18 cellular contexts compared by ENCODE assay signal in the genomic region with DNA sequence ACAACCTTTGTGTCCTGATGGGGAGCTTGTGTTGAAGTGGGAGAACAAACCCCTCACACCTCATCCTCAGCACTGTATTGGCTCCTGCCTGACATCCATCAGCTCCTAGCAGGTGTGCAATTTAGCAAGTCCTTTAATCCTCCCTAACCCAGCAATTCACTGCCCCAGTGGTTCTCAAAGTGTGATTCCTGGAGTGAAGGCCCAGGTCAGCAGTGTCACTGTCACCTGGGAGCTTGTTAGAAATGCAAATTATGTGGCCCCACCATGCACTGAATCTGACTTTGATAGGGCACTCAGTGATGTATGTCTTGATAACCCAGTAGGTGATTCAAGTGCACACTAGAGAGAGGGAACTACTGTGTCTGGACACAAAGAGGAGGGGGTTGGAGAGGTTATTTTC.
DNase-seq lines count a peak whose midpoint lies in the region; ATAC-seq, FAIRE-seq and TF ChIP-seq lines count a peak whose summit lies in the region.
"Had no signal": no experiment of that assay in that cellular context is flagged by ENCODE, and none has a peak within 500 bp of the region (broad histone marks: within the 10 kb centered on the region; RNA-seq: fewer than 3 reads in every experiment).

No MANE protein-coding gene starts in this region.

- H3F3A ChIP-seq in GM23338 (replicated peaks; ENCODE audit: low read depth) = no peaks in the 10 kb centered on the region

- FAIRE-seq in endothelial cell of umbilical vein (lab: Jason Lieb, UNC) = no peak

- no peak overlapping the region for H3K4me3 Mint-ChIP-seq in GM23338
- H3K4me3 Mint-ChIP-seq: activated CD4-positive, alpha-beta memory T cell treated with anti-CD3 and anti-CD28 coated beads, Interleukin-2, amount 10 ng/mL, durations not matched to agents 7 days and 5 days had no signal

- no peaks in the 10 kb centered on the region for H3K9me2 ChIP-seq in GM23338 (ENCODE audit: insufficient read depth)

- H3K4me1 ChIP-seq in GM23338 (ENCODE audit: insufficient read depth) (peaks cover 31% of the 10 kb centered on the region), endothelial cell of umbilical vein (ENCODE audit: control insufficient read depth, extremely low read depth, insufficient read depth, low read length) (peaks cover 29% of the 10 kb centered on the region), skeletal muscle satellite cell (ENCODE audit: control insufficient read depth, insufficient read depth, low read length) (peaks cover 31% of the 10 kb centered on the region), uterus (peaks cover 0 to 5% of the 10 kb centered on the region in 2 donors)

- peak; percentile 29 for ATAC-seq in GM23338
- ATAC-seq in HG02759 (IDR thresholded peaks at IDR 0.05; ENCODE audit: unreplicated experiment) = no peak
- ATAC-seq: HCT116 had no signal

- in situ Hi-C loops in GM13977 (cut with MboI; ENCODE audit: low pct_unique_long_range_greater_than_20kb, low sequenced_read_pairs, unreplicated experiment) = no loop called here

- no TSS peak for BruUV-seq in endothelial cell of umbilical vein (replicated peaks; lab: Mats Ljungman, UMichigan)

- no peaks in the 10 kb centered on the region for H3K9me1 ChIP-seq in endothelial cell of umbilical vein (replicated peaks; ENCODE audit: control insufficient read depth, extremely low read depth, insufficient read depth, low read length)

- H3K79me2 ChIP-seq in GM23338 (replicated peaks; ENCODE audit: insufficient read depth) (peaks cover 100% of the 10 kb centered on the region), endothelial cell of umbilical vein (ENCODE audit: control insufficient read depth, insufficient read depth, low read length) (peaks cover 22% of the 10 kb centered on the region)

- no peaks in the 10 kb centered on the region for H3K36me3 ChIP-seq in GM23338 (ENCODE audit: insufficient read depth)
- no peaks in the 10 kb centered on the region for H3K36me3 ChIP-seq in endothelial cell of umbilical vein (ENCODE audit: control insufficient read depth in 2 of 2, extremely low read depth in 1 of 2, insufficient read depth in 2 of 2, low read length in 2 of 2)
- no peaks in the 10 kb centered on the region for H3K36me3 ChIP-seq in skeletal muscle satellite cell (ENCODE audit: insufficient read depth, low read length)
- H3K36me3 ChIP-seq in uterus = no peaks in the 10 kb centered on the region
- H3K36me3 ChIP-seq: BLaER1 had no signal

- no peak overlapping the region for H2AFZ ChIP-seq in GM23338
- no peak overlapping the region for H2AFZ ChIP-seq in endothelial cell of umbilical vein (ENCODE audit: low read depth, low read length)

- H4K20me1 ChIP-seq in GM23338 (replicated peaks; ENCODE audit: insufficient read depth) (peaks cover 36% of the 10 kb centered on the region), endothelial cell of umbilical vein (replicated peaks; ENCODE audit: control insufficient read depth, extremely low read depth, insufficient read depth, low read length) (peaks cover 2% of the 10 kb centered on the region)
- H4K20me1 ChIP-seq: BLaER1 had no signal

- peaks cover 48% of the 10 kb centered on the region for H3K4me1 Mint-ChIP-seq in GM23338
- H3K4me1 Mint-ChIP-seq: activated CD4-positive, alpha-beta memory T cell treated with anti-CD3 and anti-CD28 coated beads, Interleukin-2, amount 10 ng/mL, durations not matched to agents 7 days and 5 days had no signal

- CTCF ChIA-PET in endothelial cell of umbilical vein (lab: Charles Lee) = interaction anchor here (0.7 to 1.3 kb wide), 5 partner anchors 11 to 139 kb away, joined by 3 to 4 read pairs (median 3); no protein-coding TSS in a partner anchor

- no peak overlapping the region for H3K9ac ChIP-seq in endothelial cell of umbilical vein (replicated peaks; ENCODE audit: extremely low read depth, insufficient read depth, low read length)
- peak overlapping the region; percentile 23 for H3K9ac ChIP-seq in skeletal muscle satellite cell (ENCODE audit: low read depth, low read length)
- H3K9ac ChIP-seq: BLaER1 had no signal

- peaks cover 4% of the 10 kb centered on the region; the same call in 2 of the 3 replicates for H3K36me3 Mint-ChIP-seq in GM23338 (ENCODE audit: low read depth)

- no peaks in the 10 kb centered on the region for H3K9me3 ChIP-seq in endothelial cell of umbilical vein (replicated peaks; ENCODE audit: control insufficient read depth, insufficient read depth, low read length)
- no peaks in the 10 kb centered on the region for H3K9me3 ChIP-seq in skeletal muscle satellite cell (replicated peaks; ENCODE audit: low read length)
- no peaks in the 10 kb centered on the region for H3K9me3 ChIP-seq in uterus
- H3K9me3 ChIP-seq: BLaER1 had no signal

- DNase-seq in GM23338 (ENCODE audit: low spot score) = no peak
- peak; percentile 21 for DNase-seq in NCI-H345 (lab: John Stamatoyannopoulos, UW)
- DNase-seq in endothelial cell of umbilical vein (ENCODE audit: low read depth, low spot score) = no peak
- DNase-seq in uterus = no peak
- DNase-seq in posterior cingulate gyrus = no peak
- no peak for DNase-seq in GM13977 (ENCODE audit: low spot score)
- DNase-seq: activated CD4-positive, alpha-beta memory T cell treated with anti-CD3 and anti-CD28 coated beads, Interleukin-2, amount 10 ng/mL, durations not matched to agents 7 days and 5 days; anterior cingulate cortex; dorsolateral prefrontal cortex; Karpas-422; NCI-H187; NCI-H748 treated with DMSO at 0.1 percent for 48 hours; Right ventricle myocardium superior had no signal

- H3K4me3 ChIP-seq in GM23338 (no peak overlapping the region), endothelial cell of umbilical vein (replicated peaks in 1 of 3; ENCODE audit: insufficient read depth in 1 of 3, low read depth in 1 of 3, low read length in 3 of 3) (no peak overlapping the region), skeletal muscle satellite cell (ENCODE audit: low read length) (no peak overlapping the region), uterus (no peak overlapping the region)
- H3K4me3 ChIP-seq: BLaER1 had no signal

- POLR2A ChIA-PET in endothelial cell of umbilical vein (lab: Charles Lee) = no interaction called here

- TF ChIP-seq CTCF in GM23338 (conservative IDR thresholded peaks at IDR 0.05; ENCODE audit: low read depth in 2 of 2) (no peak), endothelial cell of umbilical vein (IDR thresholded peaks at IDR 0.05; ENCODE audit: extremely low read depth in 1 of 2, insufficient read depth in 1 of 2, low read depth in 1 of 2, low read length in 2 of 2) (no peak), uterus (IDR thresholded peaks at IDR 0.05) (no peak), GM13977 (IDR thresholded peaks at IDR 0.05; ENCODE audit: extremely low read depth, insufficient read depth, missing control alignments) (no peak)

- intact Hi-C loops in endothelial cell of umbilical vein (cut with micrococcal nuclease) (no loop called here), uterus (cut with DNase I; ENCODE audit: low total_unique reads) (no loop called here), posterior cingulate gyrus (cut with DNase I) (no loop called here)

- H3K9me3 Mint-ChIP-seq in GM23338 = no peaks in the 10 kb centered on the region
- H3K9me3 Mint-ChIP-seq: activated CD4-positive, alpha-beta memory T cell treated with anti-CD3 and anti-CD28 coated beads, Interleukin-2, amount 10 ng/mL, durations not matched to agents 7 days and 5 days; activated T-helper 2 cell treated with anti-CD3 and anti-CD28 coated beads, Interferon-gamma antibody, Interleukin-2, Interleukin-4, amounts not matched to agents 10 μg/mL and 5 μg/mL and 100 μg/mL, durations not matched to agents 14 hours and 24 hours and 36 hours had no signal

- no peak overlapping the region for H3K27ac Mint-ChIP-seq in GM23338
- H3K27ac Mint-ChIP-seq: activated CD4-positive, alpha-beta memory T cell treated with anti-CD3 and anti-CD28 coated beads, Interleukin-2, amount 10 ng/mL, durations not matched to agents 7 days and 5 days; activated T-helper 2 cell treated with anti-CD3 and anti-CD28 coated beads, Interferon-gamma antibody, Interleukin-2, Interleukin-4, amounts not matched to agents 10 μg/mL and 5 μg/mL and 100 μg/mL, durations not matched to agents 14 hours and 24 hours and 36 hours had no signal

- H3K4me2 ChIP-seq in GM23338 (no peak overlapping the region), endothelial cell of umbilical vein (ENCODE audit: insufficient read depth, low read length) (no peak overlapping the region), skeletal muscle satellite cell (ENCODE audit: low read length) (peak overlapping the region; percentile 12)
- H3K4me2 ChIP-seq: BLaER1 had no signal

- dilution Hi-C loops in endothelial cell of umbilical vein (cut with MboI; ENCODE audit: extremely low pct_ligation_motif_present, low sequenced_read_pairs) = loop anchor here (10.0 kb wide), 1 partner anchor 48 kb away; no protein-coding TSS in a partner anchor

- no peak for TF ChIP-seq POLR2A in endothelial cell of umbilical vein (IDR thresholded peaks at IDR 0.05; ENCODE audit: low read depth, low read length)
- no peak for TF ChIP-seq POLR2A in uterus (IDR thresholded peaks at IDR 0.05)

- H3K27ac ChIP-seq in GM23338 (ENCODE audit: low read depth) (no peak overlapping the region), endothelial cell of umbilical vein (ENCODE audit: insufficient read depth, low read depth, low read length) (peak overlapping the region; percentile 67), uterus (peak overlapping the region in 1 of 2 donors; percentile 80)
- H3K27ac ChIP-seq: BLaER1 had no signal

- peaks cover 4% of the 10 kb centered on the region for H3K27me3 Mint-ChIP-seq in GM23338 (ENCODE audit: insufficient read depth, low read depth, poor library complexity)

- no peaks in the 10 kb centered on the region for H3K27me3 ChIP-seq in GM23338 (ENCODE audit: insufficient read depth)
- no peaks in the 10 kb centered on the region for H3K27me3 ChIP-seq in endothelial cell of umbilical vein (ENCODE audit: control insufficient read depth in 2 of 2, insufficient read depth in 2 of 2, low read length in 2 of 2)
- no peaks in the 10 kb centered on the region for H3K27me3 ChIP-seq in skeletal muscle satellite cell (ENCODE audit: control insufficient read depth, insufficient read depth, low read length)
- H3K27me3 ChIP-seq in uterus = no peaks in the 10 kb centered on the region
- H3K27me3 ChIP-seq: BLaER1, dorsolateral prefrontal cortex had no signal

TF ChIP-seq in GM23338, 12 proteins besides CTCF, POLR2A, EP300 and RAD21 (continues in another document):
- TF ChIP-seq POLR2AphosphoS5 (IDR thresholded peaks at IDR 0.05; ENCODE audit: low read depth) (no peak), NANOG (IDR thresholded peaks at IDR 0.05; ENCODE audit: borderline replicate concordance) (no peak)

TF ChIP-seq in endothelial cell of umbilical vein, 7 proteins besides CTCF, POLR2A, EP300 and RAD21 (continues in another document):
- TF ChIP-seq FOS (IDR thresholded peaks at IDR 0.05; ENCODE audit: borderline replicate concordance, insufficient read depth, low read length) (no peak), EZH2 (IDR thresholded peaks at IDR 0.05; ENCODE audit: borderline replicate concordance, low read depth, low read length, severe bottlenecking) (no peak), POLR2AphosphoS5 (IDR thresholded peaks at IDR 0.05; ENCODE audit: insufficient read depth, low read depth, low read length) (no peak)
- TF ChIP-seq, protein P1, sequence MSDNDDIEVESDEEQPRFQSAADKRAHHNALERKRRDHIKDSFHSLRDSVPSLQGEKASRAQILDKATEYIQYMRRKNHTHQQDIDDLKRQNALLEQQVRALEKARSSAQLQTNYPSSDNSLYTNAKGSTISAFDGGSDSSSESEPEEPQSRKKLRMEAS (IDR thresholded peaks at IDR 0.05; ENCODE audit: insufficient read depth, insufficient read length) = no peak
